In the genomic region with DNA sequence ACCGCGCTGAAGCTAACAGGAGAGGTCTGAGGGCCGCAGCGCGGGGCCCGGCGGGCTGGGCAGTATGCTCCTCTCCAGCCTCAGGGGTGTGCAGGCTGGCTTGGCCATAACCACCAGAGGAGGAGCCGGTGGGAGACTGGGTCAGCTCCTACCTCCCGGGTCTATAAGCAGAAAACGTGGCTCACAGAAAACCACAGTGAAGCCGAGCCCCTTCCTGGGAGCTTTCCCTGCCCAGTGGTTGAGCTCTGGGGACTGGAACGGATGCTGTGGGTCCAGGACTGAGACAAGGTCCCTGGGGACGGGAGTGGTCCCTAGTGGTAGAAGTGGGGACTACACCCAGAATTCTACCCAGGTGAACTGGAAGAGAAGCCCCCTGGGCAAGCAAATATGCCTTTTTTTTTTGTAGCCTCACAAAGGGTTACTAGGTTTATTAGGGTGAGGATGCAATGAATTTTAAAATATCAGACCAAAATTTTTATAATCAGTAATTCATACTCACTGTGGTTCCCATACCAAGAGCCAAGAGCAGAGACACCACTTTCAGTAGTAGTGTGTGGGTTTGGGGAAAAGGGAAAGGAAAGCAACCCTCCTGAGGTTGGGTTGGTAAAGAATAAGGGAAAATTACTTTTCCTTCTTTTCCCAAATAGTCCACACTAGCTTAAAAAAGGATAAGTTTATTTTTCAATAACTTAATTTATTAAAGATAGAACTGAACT, we compare ENCODE assay signal across 8 cellular contexts.
DNase-seq lines count a peak whose midpoint lies in the region; TF ChIP-seq lines count a peak whose summit lies in the region.

No MANE protein-coding gene starts in this region.

- no peak overlapping the region for H3K4me3 ChIP-seq in esophagus squamous epithelium

- peaks cover 0 to 44% (median 0%) of the 10 kb centered on the region in 4 donors for H3K27me3 ChIP-seq in esophagus squamous epithelium

- no peaks in the 10 kb centered on the region for H3K36me3 ChIP-seq in esophagus squamous epithelium

- H3K9me3 ChIP-seq in esophagus squamous epithelium = no peaks in the 10 kb centered on the region

- 54 to 71% methylated on average over 7 to 13 of the region's 13 CpGs for WGBS in esophagus squamous epithelium, 2 donors

- TF ChIP-seq CTCF in esophagus squamous epithelium (IDR thresholded peaks at IDR 0.05) = peak; percentile 31 to 56 (median 45)

- intact Hi-C loops in esophagus squamous epithelium (cut with DNase I) = no loop called here
- intact Hi-C loops in posterior cingulate gyrus (cut with DNase I) = loop anchor here (1.0 kb wide), 1 partner anchor 68 kb away; a partner anchor contains a TSS

- TF ChIP-seq POLR2A in esophagus squamous epithelium (IDR thresholded peaks at IDR 0.05) = no peak

- H3K4me1 ChIP-seq in esophagus squamous epithelium = no peaks in the 10 kb centered on the region

- DNase-seq in D341Med (ENCODE audit: low spot score) = peak; percentile 72
- peak; percentile 25 for DNase-seq in H4 (ENCODE audit: low spot score)
- peak; percentile 3 for DNase-seq in NCI-H69 (lab: John Stamatoyannopoulos, UW)
- DNase-seq in activated T-cell treated with anti-CD3 and anti-CD28 coated beads for 1 hour (ENCODE audit: low read depth) = peak; percentile 58
- no peak for DNase-seq in esophagus squamous epithelium (lab: John Stamatoyannopoulos, UW)
- peak in 9 of 10 donors; percentile 29 to 91 (median 68) for DNase-seq in posterior cingulate gyrus
- no peak for DNase-seq in NCI-H2029 (lab: John Stamatoyannopoulos, UW)
- no peak for DNase-seq in SKM-1 treated with dmso at 0.1 percent for 144 hours (lab: John Stamatoyannopoulos, UW; ENCODE audit: unreplicated experiment)

- H3K27ac ChIP-seq in esophagus squamous epithelium = no peak overlapping the region

Comparison
In these comparisons a context has a peak if more than half of its experiments do, and no peak if none do; other contexts are left out.
1. DNase-seq: peak in D341Med (single experiment), H4 (single experiment), NCI-H69 (single experiment), activated T-cell treated with anti-CD3 and anti-CD28 coated beads for 1 hour (single experiment) and posterior cingulate gyrus (9 of 10); none in esophagus squamous epithelium (single experiment), NCI-H2029 (single experiment) and SKM-1 treated with dmso at 0.1 percent for 144 hours (single experiment).